ENCODE assay signal across 9 cellular contexts in the genomic region with DNA sequence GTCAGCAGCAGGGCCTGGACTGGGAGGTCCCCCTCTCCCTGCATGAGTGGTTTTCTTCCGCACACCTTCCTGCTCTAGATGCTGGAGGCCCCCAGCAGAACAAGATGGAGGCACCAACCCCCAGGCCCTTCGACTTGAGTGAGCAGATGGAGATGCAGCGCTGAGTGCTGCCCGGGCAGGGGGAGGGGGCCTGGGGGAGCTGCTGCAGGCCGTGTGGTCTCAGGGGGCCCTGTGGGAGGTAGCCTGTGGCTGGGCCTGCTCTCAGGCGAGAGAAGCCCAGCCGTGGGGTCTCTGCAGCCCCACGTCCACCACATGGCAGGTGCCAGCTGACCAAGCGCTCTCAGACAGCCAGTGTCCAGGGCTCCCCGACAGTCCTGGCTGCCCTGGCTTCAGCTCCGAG. TPM values are rescaled to one million over a fixed set of nuclear protein-coding genes. Genes with fewer than 3 reads are reported as not detected.
DNase-seq lines count a peak whose midpoint lies in the region; ATAC-seq, FAIRE-seq and TF ChIP-seq lines count a peak whose summit lies in the region.
"Had no signal": no experiment of that assay in that cellular context is flagged by ENCODE, and none has a peak within 500 bp of the region (broad histone marks: within the 10 kb centered on the region; RNA-seq: fewer than 3 reads in every experiment).

No MANE protein-coding gene starts in this region.

- H3K27ac ChIP-seq in A549 (peak overlapping the region; percentile 99 to 100; a peak in 5 of 6 replicates), psoas muscle (peak overlapping the region; percentile 93)
- peak overlapping the region; percentile 84 for H3K27ac ChIP-seq in effector memory CD4-positive, alpha-beta T cell (ENCODE audit: insufficient read depth, low read length, poor library complexity, severe bottlenecking)

- TF ChIP-seq POLR2A in A549 (IDR thresholded peaks at IDR 0.05; ENCODE audit: low read length), result no peak

- H2AFZ ChIP-seq in Loucy (ENCODE audit: low read length), result no peak overlapping the region

- H3K27me3 ChIP-seq in Loucy (ENCODE audit: insufficient read depth, low read length, poor library complexity, severe bottlenecking) (no peaks in the 10 kb centered on the region), psoas muscle (ENCODE audit: insufficient read depth in 3 of 3, low read length in 2 of 3) (no peaks in the 10 kb centered on the region)
- no peaks in the 10 kb centered on the region for H3K27me3 ChIP-seq in effector memory CD4-positive, alpha-beta T cell (replicated peaks; ENCODE audit: control insufficient read depth, insufficient read depth, low read length, poor library complexity, severe bottlenecking)

- intact Hi-C loops in psoas muscle (cut with DNase I), result loop anchor here (1.0 to 5.0 kb wide), 3 partner anchors 117 to 186 kb away; no protein-coding TSS in a partner anchor

- peak overlapping the region; percentile 88; the same call in 2 of the 3 replicates for H3K4me2 ChIP-seq in A549
- H3K4me2 ChIP-seq in Loucy (ENCODE audit: low read depth, low read length, poor library complexity, severe bottlenecking), result peak overlapping the region; percentile 62

- FAIRE-seq in A549 (lab: Jason Lieb, UNC), result no peak

- POLR2A ChIA-PET in A549 (lab: Yijun Ruan, JAX), result interaction anchor here (1.6 kb wide), 1 partner anchor 186 kb away, joined by 25 read pairs; no protein-coding TSS in a partner anchor

- ATAC-seq in A549, result no peak
- no peak for ATAC-seq in psoas muscle
- ATAC-seq in HG03045 (IDR thresholded peaks at IDR 0.05; ENCODE audit: unreplicated experiment), result no peak

- H3K9me2 ChIP-seq in Loucy (replicated peaks; ENCODE audit: low read depth, low read length), result no peaks in the 10 kb centered on the region

- H3K36me3 ChIP-seq in Loucy (ENCODE audit: insufficient read depth, low read length), result no peaks in the 10 kb centered on the region
- no peaks in the 10 kb centered on the region for H3K36me3 ChIP-seq in effector memory CD4-positive, alpha-beta T cell (ENCODE audit: control insufficient read depth, insufficient read depth, low read length)
- H3K36me3 ChIP-seq in psoas muscle (ENCODE audit: insufficient read depth in 1 of 2, low read depth in 1 of 2), result peaks cover 0 to 2% of the 10 kb centered on the region in 2 donors

- H3K9me3 ChIP-seq in A549 (no peaks in the 10 kb centered on the region), Loucy (ENCODE audit: insufficient read depth, low read depth, low read length) (no peaks in the 10 kb centered on the region), psoas muscle (no peaks in the 10 kb centered on the region)
- no peaks in the 10 kb centered on the region for H3K9me3 ChIP-seq in effector memory CD4-positive, alpha-beta T cell (ENCODE audit: control insufficient read depth, low read length)

- in situ Hi-C loops in KBM-7 (cut with MboI; ENCODE audit: low pct_unique_long_range_greater_than_20kb, low sequenced_read_pairs), result loop anchor here (10.0 to 25.0 kb wide), 2 partner anchors 179 to 592 kb away; no protein-coding TSS in a partner anchor

- peaks cover 18% of the 10 kb centered on the region for H3K4me1 ChIP-seq in A549
- H3K4me1 ChIP-seq in Loucy (ENCODE audit: insufficient read depth, low read length, poor library complexity, severe bottlenecking), result peaks cover 14% of the 10 kb centered on the region
- H3K4me1 ChIP-seq in effector memory CD4-positive, alpha-beta T cell (ENCODE audit: control insufficient read depth, insufficient read depth, low read length, poor library complexity, severe bottlenecking), result peaks cover 32% of the 10 kb centered on the region
- H3K4me1 ChIP-seq in psoas muscle, result peaks cover 47% of the 10 kb centered on the region

- peak overlapping the region; percentile 69 for H3K9ac ChIP-seq in Loucy (ENCODE audit: low read depth, low read length, poor library complexity, severe bottlenecking)

- TF ChIP-seq RAD21 in A549 (conservative IDR thresholded peaks at IDR 0.05 in 1 of 2, IDR thresholded peaks at IDR 0.05 in 1 of 2), result no peak

- 100% methylated on average over 2 of the region's 11 CpGs for WGBS in A549 (ENCODE audit: missing lambda C conversion rate)
- 65 to 73% (median 68%) methylated on average over 9 to 11 of the region's 11 CpGs for WGBS in psoas muscle, 3 donors

- TF ChIP-seq CTCF in A549 (IDR thresholded peaks at IDR 0.05) (no peak), Loucy (conservative IDR thresholded peaks at IDR 0.05; ENCODE audit: low read length) (no peak), psoas muscle (IDR thresholded peaks at IDR 0.05) (no peak)

- TF ChIP-seq EP300 in A549 (IDR thresholded peaks at IDR 0.05), result no peak

- peaks cover 8% of the 10 kb centered on the region for H4K20me1 ChIP-seq in Loucy (ENCODE audit: insufficient read depth, low read length, poor library complexity, severe bottlenecking)

- H3K79me2 ChIP-seq in Loucy (ENCODE audit: insufficient read depth, low read length), result peaks cover 30% of the 10 kb centered on the region

- DNase-seq in A549 (ENCODE audit: low read depth in 1 of 2, low spot score in 1 of 2) (no peak), psoas muscle (no peak), GM19238 (ENCODE audit: insufficient read length, low spot score) (no peak), KBM-7 (no peak), SHP77 (lab: John Stamatoyannopoulos, UW) (no peak)
- no peak for DNase-seq in effector memory CD4-positive, alpha-beta T cell

- H3K4me3 ChIP-seq in A549 (no peak overlapping the region), Loucy (ENCODE audit: low read length, poor library complexity, severe bottlenecking) (peak overlapping the region; percentile 69), psoas muscle (peak overlapping the region; percentile 84)
- H3K4me3 ChIP-seq in effector memory CD4-positive, alpha-beta T cell (ENCODE audit: insufficient read depth, low read depth, low read length, poor library complexity, severe bottlenecking), result no peak overlapping the region
- H3K4me3 ChIP-seq: lung had no signal

- CTCF ChIA-PET in A549 (lab: Yijun Ruan, JAX), result interaction anchor here (0.7 to 10.4 kb wide), 25 partner anchors 9 to 351 kb away, joined by 3 to 267 read pairs (median 7); a partner anchor contains a TSS

- no peaks in the 10 kb centered on the region for H3F3A ChIP-seq in Loucy (ENCODE audit: low read depth)

TF ChIP-seq in A549, 52 proteins besides CTCF, POLR2A, EP300 and RAD21:
- TF ChIP-seq TFCP2L1 (CRISPR knock-in tag; IDR thresholded peaks at IDR 0.05), result no peak
- no peak for TF ChIP-seq KDM1A (IDR thresholded peaks at IDR 0.05; ENCODE audit: low read depth)
- TF ChIP-seq, protein P1, sequence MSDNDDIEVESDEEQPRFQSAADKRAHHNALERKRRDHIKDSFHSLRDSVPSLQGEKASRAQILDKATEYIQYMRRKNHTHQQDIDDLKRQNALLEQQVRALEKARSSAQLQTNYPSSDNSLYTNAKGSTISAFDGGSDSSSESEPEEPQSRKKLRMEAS (IDR thresholded peaks at IDR 0.05), result no peak
- no peak for TF ChIP-seq BHLHE40 (IDR thresholded peaks at IDR 0.05; ENCODE audit: low read depth, low read length)
- TF ChIP-seq NR3C1 (IDR thresholded peaks at IDR 0.05), result no peak
- TF ChIP-seq CEBPB (IDR thresholded peaks at IDR 0.05), result no peak
- TF ChIP-seq HEYL (CRISPR knock-in tag; IDR thresholded peaks at IDR 0.05), result no peak
- no peak for TF ChIP-seq SMC3 (IDR thresholded peaks at IDR 0.05)
- TF ChIP-seq POLR2AphosphoS2 (conservative IDR thresholded peaks at IDR 0.05; ENCODE audit: low read length), result no peak
- no peak for TF ChIP-seq SREBF2 (IDR thresholded peaks at IDR 0.05)
- TF ChIP-seq RCOR1 (IDR thresholded peaks at IDR 0.05; ENCODE audit: low read depth, low read length), result no peak
- no peak for TF ChIP-seq JUN (IDR thresholded peaks at IDR 0.05)
- TF ChIP-seq RARB (CRISPR knock-in tag; IDR thresholded peaks at IDR 0.05), result no peak
- TF ChIP-seq, protein P2, sequence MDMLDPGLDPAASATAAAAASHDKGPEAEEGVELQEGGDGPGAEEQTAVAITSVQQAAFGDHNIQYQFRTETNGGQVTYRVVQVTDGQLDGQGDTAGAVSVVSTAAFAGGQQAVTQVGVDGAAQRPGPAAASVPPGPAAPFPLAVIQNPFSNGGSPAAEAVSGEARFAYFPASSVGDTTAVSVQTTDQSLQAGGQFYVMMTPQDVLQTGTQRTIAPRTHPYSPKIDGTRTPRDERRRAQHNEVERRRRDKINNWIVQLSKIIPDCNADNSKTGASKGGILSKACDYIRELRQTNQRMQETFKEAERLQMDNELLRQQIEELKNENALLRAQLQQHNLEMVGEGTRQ (IDR thresholded peaks at IDR 0.05), result no peak
- TF ChIP-seq CBX8 (IDR thresholded peaks at IDR 0.05), result no peak
- no peak for TF ChIP-seq ZFP36 (IDR thresholded peaks at IDR 0.05; ENCODE audit: borderline replicate concordance, partially characterized antibody)

RNA-seq across cellular contexts. Expression of a gene that starts 1.2 kb away (rescaled TPM):
- 4.4 and 5.1 TPM in 2 replicates for polyA plus RNA-seq in A549 (2011; rRNA removed)
- 19.0 and 29.4 TPM in 2 replicates for polyA plus RNA-seq in A549 (2012; cell fraction: cytosol; rRNA removed)
- 27.4 and 29.2 TPM in 2 replicates for polyA plus RNA-seq in A549 (2012; cell fraction: nucleus; rRNA removed)
- polyA plus RNA-seq in A549 (2017; fragmentation: RNase III; extraction: RNeasy Plus Mini Kit Qiagen cat#74134 plus additional on column Dnase treatment), result 21.7 to 26.0 TPM (median 23.1 TPM) in 3 replicates
- polyA minus RNA-seq in A549 (2011; rRNA and poly(A)+ RNA removed), result 2.8 and 3.2 TPM in 2 replicates
- 10 to 100 TPM; 17.8 to 26.3 (median 19.4) TPM for total RNA-seq in psoas muscle
- polyA plus RNA-seq in psoas muscle, result 10 to 100 TPM; 22.1 to 48.1 (median 28.2) TPM

RNA-seq across cellular contexts. Expression of a gene that starts 32.3 kb away (rescaled TPM):
- 2.8 and 4.3 TPM in 2 replicates for polyA plus RNA-seq in A549 (2011; rRNA removed)
- polyA plus RNA-seq in A549 (2012; cell fraction: cytosol; rRNA removed), result 5.1 and 7.6 TPM in 2 replicates
- polyA plus RNA-seq in A549 (2012; cell fraction: nucleus; rRNA removed), result 13.8 and 16.6 TPM in 2 replicates
- 11.5 to 12.0 TPM (median 11.5 TPM) in 3 replicates for polyA plus RNA-seq in A549 (2017; fragmentation: RNase III; extraction: RNeasy Plus Mini Kit Qiagen cat#74134 plus additional on column Dnase treatment)
- 1.8 and 3.0 TPM in 2 replicates for polyA minus RNA-seq in A549 (2011; rRNA and poly(A)+ RNA removed)
- 10 to 100 TPM; 21.4 to 32.1 (median 30.3) TPM for total RNA-seq in psoas muscle
- polyA plus RNA-seq in psoas muscle, result 10 to 100 TPM in 2 of 3 donors, 1 to 10 TPM in 1; 7.7 to 20.9 (median 18.3) TPM

Comparison
In these comparisons a context has a peak if more than half of its experiments do, and no peak if none do; other contexts are left out.
1. H3K4me3 ChIP-seq: peak in Loucy (single experiment) and psoas muscle (single experiment); none in A549 (single experiment) and effector memory CD4-positive, alpha-beta T cell (single experiment).
2. Peak in every context shown above with its lines, with median percentiles within 50 percentile points of each other: H3K27ac ChIP-seq.